Comparison of ENCODE assay signal across 14 cellular contexts in genomic region chr6:13872681-13873080, GRCh38. TPM values are rescaled to one million over a fixed set of nuclear protein-coding genes. Genes with fewer than 3 reads are reported as not detected.
A peak's percentile ranks its signal among the peaks of the same experiment; 100 is the strongest.
DNase-seq lines count a peak whose midpoint lies in the region; ATAC-seq and TF ChIP-seq lines count a peak whose summit lies in the region.
"Had no signal": no experiment of that assay in that cellular context is flagged by ENCODE, and none has a peak within 500 bp of the region (broad histone marks: within the 10 kb centered on the region; RNA-seq: fewer than 3 reads in every experiment).

No MANE protein-coding gene starts in this region.

- H3K4me1 Mint-ChIP-seq in activated CD4-positive, alpha-beta memory T cell treated with anti-CD3 and anti-CD28 coated beads, Interleukin-2, amount 10 ng/mL, durations not matched to agents 7 days and 5 days: peaks cover 10% of the 10 kb centered on the region
- H3K4me1 Mint-ChIP-seq in activated CD4-positive, alpha-beta memory T cell treated with anti-CD3 and anti-CD28 coated beads for 36 hours (ENCODE audit: low read depth): peaks cover 12% of the 10 kb centered on the region
- peaks cover 14% of the 10 kb centered on the region for H3K4me1 Mint-ChIP-seq in central memory CD8-positive, alpha-beta T cell

- CTCF ChIA-PET in activated CD4-positive, alpha-beta memory T cell treated with anti-CD3 and anti-CD28 coated beads, Interleukin-2, amount 10 ng/mL, durations not matched to agents 7 days and 5 days (lab: Charles Lee): no interaction called here
- CTCF ChIA-PET in activated CD4-positive, alpha-beta memory T cell treated with anti-CD3 and anti-CD28 coated beads for 36 hours (lab: Charles Lee): interaction anchor here (1.3 to 4.9 kb wide), 4 partner anchors 40 to 194 kb away, joined by 4 to 42 read pairs (median 12); no protein-coding TSS in a partner anchor

- no peak for TF ChIP-seq EP300 in sigmoid colon (IDR thresholded peaks at IDR 0.05)

- no peaks in the 10 kb centered on the region for H3K9me3 ChIP-seq in sigmoid colon
- H3K9me3 ChIP-seq: gastrocnemius medialis, tibial artery had no signal

- H3K36me3 Mint-ChIP-seq in activated CD4-positive, alpha-beta memory T cell treated with anti-CD3 and anti-CD28 coated beads, Interleukin-2, amount 10 ng/mL, durations not matched to agents 7 days and 5 days (ENCODE audit: low read depth): no peaks in the 10 kb centered on the region
- no peaks in the 10 kb centered on the region for H3K36me3 Mint-ChIP-seq in activated CD4-positive, alpha-beta memory T cell treated with anti-CD3 and anti-CD28 coated beads for 36 hours
- H3K36me3 Mint-ChIP-seq in central memory CD8-positive, alpha-beta T cell (ENCODE audit: insufficient read depth): peaks cover 2% of the 10 kb centered on the region

- TF ChIP-seq POLR2A in sigmoid colon (IDR thresholded peaks at IDR 0.05): no peak

- ATAC-seq in central memory CD8-positive, alpha-beta T cell (replicated peaks; ENCODE audit: extremely low read depth, poor library complexity, severe bottlenecking): no peak
- ATAC-seq in HG03432 (IDR thresholded peaks at IDR 0.05; ENCODE audit: unreplicated experiment): no peak
- ATAC-seq: gastrocnemius medialis had no signal

- no peak overlapping the region for H3K4me3 ChIP-seq in sigmoid colon

- no peak overlapping the region for H3K27ac ChIP-seq in sigmoid colon
- H3K27ac ChIP-seq: gastrocnemius medialis, tibial artery had no signal

- no peaks in the 10 kb centered on the region for H3K27me3 ChIP-seq in sigmoid colon
- H3K27me3 ChIP-seq: gastrocnemius medialis had no signal

- intact Hi-C loops in activated CD4-positive, alpha-beta memory T cell treated with anti-CD3 and anti-CD28 coated beads for 36 hours (cut with micrococcal nuclease): no loop called here
- intact Hi-C loops in sigmoid colon (cut with DNase I): loop anchor here (5.0 kb wide), 1 partner anchor 60 kb away; the partner anchor contains the start of gene MCUR1

- no peak overlapping the region for H3K27ac Mint-ChIP-seq in activated CD4-positive, alpha-beta memory T cell treated with anti-CD3 and anti-CD28 coated beads, Interleukin-2, amount 10 ng/mL, durations not matched to agents 7 days and 5 days
- H3K27ac Mint-ChIP-seq in activated CD4-positive, alpha-beta memory T cell treated with anti-CD3 and anti-CD28 coated beads for 36 hours: no peak overlapping the region
- peak overlapping the region; percentile 61 for H3K27ac Mint-ChIP-seq in central memory CD8-positive, alpha-beta T cell (ENCODE audit: low read depth)

- H3K4me3 Mint-ChIP-seq in activated CD4-positive, alpha-beta memory T cell treated with anti-CD3 and anti-CD28 coated beads, Interleukin-2, amount 10 ng/mL, durations not matched to agents 7 days and 5 days: peak overlapping the region; percentile 63
- no peak overlapping the region for H3K4me3 Mint-ChIP-seq in activated CD4-positive, alpha-beta memory T cell treated with anti-CD3 and anti-CD28 coated beads for 36 hours
- peak overlapping the region; percentile 81 for H3K4me3 Mint-ChIP-seq in central memory CD8-positive, alpha-beta T cell

- 24 to 65% methylated on average over 2 of the region's 2 CpGs for WGBS in sigmoid colon, 2 donors

- no peaks in the 10 kb centered on the region for H3K9me3 Mint-ChIP-seq in activated CD4-positive, alpha-beta memory T cell treated with anti-CD3 and anti-CD28 coated beads, Interleukin-2, amount 10 ng/mL, durations not matched to agents 7 days and 5 days
- H3K9me3 Mint-ChIP-seq in activated CD4-positive, alpha-beta memory T cell treated with anti-CD3 and anti-CD28 coated beads for 36 hours: no peaks in the 10 kb centered on the region
- no peaks in the 10 kb centered on the region for H3K9me3 Mint-ChIP-seq in central memory CD8-positive, alpha-beta T cell

- peaks cover 20% of the 10 kb centered on the region for H3K27me3 Mint-ChIP-seq in activated CD4-positive, alpha-beta memory T cell treated with anti-CD3 and anti-CD28 coated beads, Interleukin-2, amount 10 ng/mL, durations not matched to agents 7 days and 5 days
- H3K27me3 Mint-ChIP-seq in activated CD4-positive, alpha-beta memory T cell treated with anti-CD3 and anti-CD28 coated beads for 36 hours: peaks cover 18% of the 10 kb centered on the region
- peaks cover 42% of the 10 kb centered on the region for H3K27me3 Mint-ChIP-seq in central memory CD8-positive, alpha-beta T cell

- no peaks in the 10 kb centered on the region for H3K36me3 ChIP-seq in sigmoid colon
- H3K36me3 ChIP-seq: gastrocnemius medialis, tibial artery had no signal

- no peak for DNase-seq in activated CD4-positive, alpha-beta memory T cell treated with anti-CD3 and anti-CD28 coated beads, Interleukin-2, amount 10 ng/mL, durations not matched to agents 7 days and 5 days
- no peak for DNase-seq in activated CD4-positive, alpha-beta memory T cell treated with anti-CD3 and anti-CD28 coated beads for 36 hours
- DNase-seq in MV-4-11 (lab: John Stamatoyannopoulos, UW) (peak; percentile 78), pons (ENCODE audit: low spot score) (peak; percentile 60), sigmoid colon (no peak), putamen (ENCODE audit: low spot score) (no peak)
- no peak for DNase-seq in central memory CD8-positive, alpha-beta T cell (ENCODE audit: low spot score in 2 of 2)
- DNase-seq: activated effector memory CD4-positive, alpha-beta T cell treated with Interleukin-2 at 50 U/mL for 16 hours; cortex of kidney; gastrocnemius medialis; left colon; NCI-H146; tibial artery had no signal

- POLR2A ChIA-PET in activated CD4-positive, alpha-beta memory T cell treated with anti-CD3 and anti-CD28 coated beads, Interleukin-2, amount 10 ng/mL, durations not matched to agents 7 days and 5 days (lab: Charles Lee): no interaction called here
- POLR2A ChIA-PET in activated CD4-positive, alpha-beta memory T cell treated with anti-CD3 and anti-CD28 coated beads for 36 hours (lab: Charles Lee): no interaction called here

- no peak for TF ChIP-seq CTCF in sigmoid colon (IDR thresholded peaks at IDR 0.05)

- H3K4me1 ChIP-seq in sigmoid colon: peaks cover 0 to 12% (median 10%) of the 10 kb centered on the region in 4 donors

RNA-seq across cellular contexts. Expression of gene RNF182, which starts 52.1 kb away (rescaled TPM):
- total RNA-seq in activated CD4-positive, alpha-beta memory T cell treated with anti-CD3 and anti-CD28 coated beads, Interleukin-2, amount 10 ng/mL, durations not matched to agents 7 days and 5 days: not detected
- total RNA-seq in activated CD4-positive, alpha-beta memory T cell treated with anti-CD3 and anti-CD28 coated beads for 36 hours: not detected
- under 1 TPM; 0.16 to 0.71 (median 0.41) TPM for total RNA-seq in sigmoid colon
- polyA plus RNA-seq in sigmoid colon: under 1 TPM in 1 of 3 donors, not detected in 2; 0.06 TPM

RNA-seq across cellular contexts. Expression of gene MCUR1, which starts 58.3 kb away (rescaled TPM):
- total RNA-seq in activated CD4-positive, alpha-beta memory T cell treated with anti-CD3 and anti-CD28 coated beads, Interleukin-2, amount 10 ng/mL, durations not matched to agents 7 days and 5 days: 10 to 100 TPM; 23.1 to 23.4 TPM
- total RNA-seq in activated CD4-positive, alpha-beta memory T cell treated with anti-CD3 and anti-CD28 coated beads for 36 hours: 10 to 100 TPM; 36.6 to 38.8 TPM
- 10 to 100 TPM in 2 of 4 donors, 1 to 10 TPM in 2; 7.2 to 13.2 (median 9.0) TPM for total RNA-seq in sigmoid colon
- polyA plus RNA-seq in sigmoid colon: 10 to 100 TPM; 12.9 to 34.2 (median 25.7) TPM

Comparison
In these comparisons a context has a peak if more than half of its experiments do, and no peak if none do; other contexts are left out.
1. DNase-seq: peak in MV-4-11 (single experiment) and pons (single experiment); none in activated CD4-positive, alpha-beta memory T cell treated with anti-CD3 and anti-CD28 coated beads, Interleukin-2, amount 10 ng/mL, durations not matched to agents 7 days and 5 days (single experiment), activated CD4-positive, alpha-beta memory T cell treated with anti-CD3 and anti-CD28 coated beads for 36 hours (single experiment), central memory CD8-positive, alpha-beta T cell (0 of 2), sigmoid colon (single experiment) and putamen (single experiment).